Comparison of ENCODE assay signal across 1 cellular context in genomic region chr15:89587955-89588354, GRCh38.
TF ChIP-seq lines count a peak whose summit lies in the region.

No MANE protein-coding gene starts in this region.

TF ChIP-seq in SK-N-SH, 30 proteins besides CTCF, POLR2A, EP300 and RAD21:
- TF ChIP-seq FOSL2 (IDR thresholded peaks at IDR 0.05; ENCODE audit: borderline replicate concordance, low read depth) (peak; percentile 26; the same call in 1 of the 2 replicates), MAX (IDR thresholded peaks at IDR 0.05; ENCODE audit: low read depth) (no peak), YY1 (IDR thresholded peaks at IDR 0.05; ENCODE audit: low read depth) (no peak), ELF1 (IDR thresholded peaks at IDR 0.05) (0 out of 2 replicates have a peak, but pooled peaks have one; percentile 7)
